ENCODE assay signal across 30 cellular contexts in genomic region chr4:25650271-25650670, GRCh38. TPM values are rescaled to one million over a fixed set of nuclear protein-coding genes. Genes with fewer than 3 reads are reported as not detected.
"Had no signal": no experiment of that assay in that cellular context is flagged by ENCODE, and none has a peak within 500 bp of the region (broad histone marks: within the 10 kb centered on the region; RNA-seq: fewer than 3 reads in every experiment).

No MANE protein-coding gene starts in this region.

- H3K9me3 ChIP-seq: neutrophil, pancreas, prostate gland, right lobe of liver, sigmoid colon, stomach, thoracic aorta, thyroid gland, tibial nerve, upper lobe of left lung, vagina had no signal

- H3K36me3 Mint-ChIP-seq: natural killer cell treated with Interleukin-12 subunit alpha and Interleukin-12 subunit beta and Interleukin-15 and Interleukin-18, amount 100 ng/mL, for 72 hours; stimulated activated effector memory CD8-positive, alpha-beta T cell treated with anti-CD3 and anti-CD28 coated beads, Interleukin-12 subunit alpha, Interleukin-12 subunit beta, amount 100 ng/mL, for 72 hours; stimulated activated naive B cell treated with anti-CD40 and anti-IgM and Interleukin-4, amounts not matched to agents 10 μg/mL and 1 μg/mL and 100 μg/mL, for 72 hours had no signal

- DNase-seq: nephron progenitor cell; nucleus accumbens; pancreas; right cardiac atrium; right lobe of liver; sigmoid colon; small intestine; stimulated activated CD4-positive, alpha-beta T cell treated with anti-CD3 and anti-CD28 coated beads, Interleukin-15, amount 100 ng/mL, for 24 hours; stimulated activated CD4-positive, alpha-beta T cell treated with anti-CD3 and anti-CD28 coated beads, Interleukin-2, amount 100 ng/mL, for 24 hours; stimulated activated CD4-positive, alpha-beta T cell treated with anti-CD3 and anti-CD28 coated beads, Interleukin-2, amount 100 ng/mL, for 48 hours; stimulated activated CD4-positive, alpha-beta T cell treated with anti-CD3 and anti-CD28 coated beads, Interleukin-4, amount 100 ng/mL, for 24 hours; stimulated activated naive B cell treated with anti-CD40 and anti-IgM and Interleukin-4, amounts not matched to agents 10 μg/mL and 1 μg/mL and 100 μg/mL, for 72 hours; stimulated activated naive CD4-positive, alpha-beta T cell treated with Interleukin-2 at 50 U/mL for 16 hours; stomach; thyroid gland; trophoblast cell; upper lobe of left lung had no signal

- H3K27ac Mint-ChIP-seq: natural killer cell treated with Interleukin-12 subunit alpha and Interleukin-12 subunit beta and Interleukin-15 and Interleukin-18, amount 100 ng/mL, for 72 hours; nephron progenitor cell; stimulated activated effector memory CD8-positive, alpha-beta T cell treated with anti-CD3 and anti-CD28 coated beads, Interleukin-12 subunit alpha, Interleukin-12 subunit beta, amount 100 ng/mL, for 72 hours; stimulated activated naive B cell treated with anti-CD40 and anti-IgM and Interleukin-4, amounts not matched to agents 10 μg/mL and 1 μg/mL and 100 μg/mL, for 72 hours; stimulated activated naive CD8-positive, alpha-beta T cell treated with anti-CD3 and anti-CD28 coated beads, Interleukin-15, Interleukin-2, amounts not matched to agents 100 ng/mL and 50 ng/mL, for 24 hours had no signal

- H3K27ac ChIP-seq: neutrophil, pancreas, prostate gland, right lobe of liver, sigmoid colon, stomach, thoracic aorta, thyroid gland, tibial nerve, upper lobe of left lung, vagina had no signal

- H3K4me1 ChIP-seq: pancreas, prostate gland, right lobe of liver, vagina had no signal

- H3K9me3 Mint-ChIP-seq: natural killer cell treated with Interleukin-12 subunit alpha and Interleukin-12 subunit beta and Interleukin-15 and Interleukin-18, amount 100 ng/mL, for 72 hours; nephron progenitor cell; neural crest cell; stimulated activated effector memory CD8-positive, alpha-beta T cell treated with anti-CD3 and anti-CD28 coated beads, Interleukin-12 subunit alpha, Interleukin-12 subunit beta, amount 100 ng/mL, for 72 hours; stimulated activated naive B cell treated with anti-CD40 and anti-IgM and Interleukin-4, amounts not matched to agents 10 μg/mL and 1 μg/mL and 100 μg/mL, for 72 hours; stimulated activated naive CD8-positive, alpha-beta T cell treated with anti-CD3 and anti-CD28 coated beads, Interleukin-15, Interleukin-2, amounts not matched to agents 100 ng/mL and 50 ng/mL, for 24 hours had no signal

- H3K36me3 ChIP-seq: neutrophil, pancreas, prostate gland, right lobe of liver, sigmoid colon, stomach, thoracic aorta, thyroid gland, tibial nerve, upper lobe of left lung, vagina had no signal

- H3K4me3 ChIP-seq: pancreas, prostate gland, right lobe of liver, sigmoid colon, stomach, thoracic aorta, thyroid gland, tibial nerve, upper lobe of left lung, vagina had no signal

- H3K4me1 Mint-ChIP-seq: nephron progenitor cell; stimulated activated effector memory CD8-positive, alpha-beta T cell treated with anti-CD3 and anti-CD28 coated beads, Interleukin-12 subunit alpha, Interleukin-12 subunit beta, amount 100 ng/mL, for 72 hours had no signal

- FAIRE-seq: pancreas, small intestine, urothelium cell line had no signal

- H3K4me3 Mint-ChIP-seq: natural killer cell treated with Interleukin-12 subunit alpha and Interleukin-12 subunit beta and Interleukin-15 and Interleukin-18, amount 100 ng/mL, for 72 hours; nephron progenitor cell; neural crest cell; stimulated activated effector memory CD8-positive, alpha-beta T cell treated with anti-CD3 and anti-CD28 coated beads, Interleukin-12 subunit alpha, Interleukin-12 subunit beta, amount 100 ng/mL, for 72 hours; stimulated activated naive B cell treated with anti-CD40 and anti-IgM and Interleukin-4, amounts not matched to agents 10 μg/mL and 1 μg/mL and 100 μg/mL, for 72 hours; stimulated activated naive CD8-positive, alpha-beta T cell treated with anti-CD3 and anti-CD28 coated beads, Interleukin-15, Interleukin-2, amounts not matched to agents 100 ng/mL and 50 ng/mL, for 24 hours had no signal

- H3K27me3 ChIP-seq: pancreas, thyroid gland, upper lobe of left lung, vagina had no signal

RNA-seq across cellular contexts. Expression of gene SLC34A2, which starts 5.4 kb away (rescaled TPM):
- total RNA-seq: natural killer cell treated with Interleukin-12 subunit alpha and Interleukin-12 subunit beta and Interleukin-15 and Interleukin-18, amount 100 ng/mL, for 72 hours; neural crest cell; osteocyte; sigmoid colon; skeletal muscle tissue; subcutaneous adipose tissue; thoracic aorta; tibial nerve; vagina had no signal
- polyA plus RNA-seq: right cardiac atrium had no signal
